ENCODE assay signal across 8 cellular contexts in the genomic region with DNA sequence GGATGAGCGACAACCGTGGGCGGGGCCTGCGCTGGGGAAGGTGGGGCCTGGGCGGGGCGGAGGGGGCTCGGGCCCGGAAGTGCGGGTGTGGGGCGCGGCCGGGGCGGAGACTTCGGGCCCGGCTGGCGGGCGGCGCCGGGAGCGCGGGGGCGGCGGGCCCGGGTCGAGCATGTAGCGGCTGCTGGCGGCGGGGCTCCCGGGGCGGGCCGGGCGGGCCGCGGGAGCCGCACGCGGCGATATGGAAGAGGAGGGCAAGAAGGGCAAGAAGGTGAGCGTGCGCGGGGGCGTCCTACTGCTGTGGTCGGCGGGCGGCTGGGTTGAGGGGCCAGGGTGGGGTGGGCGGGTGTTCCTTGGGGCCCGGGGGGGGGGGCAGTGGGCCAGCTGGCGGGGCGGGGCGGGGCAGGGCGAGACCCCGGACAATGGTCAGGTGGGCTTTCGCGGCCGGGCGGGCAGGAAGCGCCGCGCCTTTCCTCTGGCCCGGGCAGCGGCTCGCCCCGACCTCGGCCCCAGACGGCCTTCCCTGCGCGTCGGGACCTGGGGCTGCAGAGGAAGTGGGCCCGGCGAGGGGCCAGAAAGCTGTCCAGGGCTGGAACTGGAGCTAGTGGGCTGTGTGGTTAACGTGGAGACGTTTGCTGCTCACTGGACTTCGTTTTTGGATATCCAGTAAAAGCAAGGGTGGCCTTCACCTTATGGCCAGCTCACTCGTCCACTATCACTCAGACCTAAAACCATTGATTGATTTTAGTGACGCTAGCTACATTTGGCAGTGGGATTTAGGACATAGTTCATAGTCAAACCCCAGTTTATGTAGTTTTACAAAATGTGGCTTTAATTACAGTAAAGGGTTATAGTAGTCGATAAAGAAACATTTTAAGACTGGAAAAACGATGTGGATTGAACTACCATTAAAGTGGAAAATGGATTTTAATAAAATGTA. TPM values are rescaled to one million over a fixed set of nuclear protein-coding genes. Genes with fewer than 3 reads are reported as not detected.
DNase-seq lines count a peak whose midpoint lies in the region; ATAC-seq, FAIRE-seq and TF ChIP-seq lines count a peak whose summit lies in the region.

Gene CCM2, plus strand, starts transcription at position 106 of the 937 bp plus-strand sequence. Its CDS starts 133 bp downstream, at position 239.

- FAIRE-seq in H54 (lab: Jason Lieb, UNC) = no peak

- peaks cover 30 to 67% of the 10 kb centered on the region in 2 donors for H3K4me1 Mint-ChIP-seq in stimulated activated naive B cell treated with anti-CD40 and anti-IgM and Interleukin-4, amounts not matched to agents 10 μg/mL and 1 μg/mL and 100 μg/mL, for 72 hours

- peak; percentile 48 for TF ChIP-seq POLR2A in H54 (IDR thresholded peaks at IDR 0.05; ENCODE audit: low read depth, low read length)

- no peaks in the 10 kb centered on the region for H3K27me3 Mint-ChIP-seq in stimulated activated naive B cell treated with anti-CD40 and anti-IgM and Interleukin-4, amounts not matched to agents 10 μg/mL and 1 μg/mL and 100 μg/mL, for 72 hours

- peak within 1 kb of the TSS; percentile 96 for H3K27ac Mint-ChIP-seq in stimulated activated naive B cell treated with anti-CD40 and anti-IgM and Interleukin-4, amounts not matched to agents 10 μg/mL and 1 μg/mL and 100 μg/mL, for 72 hours

- peak; percentile 5 to 15 for ATAC-seq in stimulated activated naive B cell treated with anti-CD40 and anti-IgM and Interleukin-4, amounts not matched to agents 10 μg/mL and 1 μg/mL and 100 μg/mL, for 72 hours (replicated peaks)
- ATAC-seq in activated CD4-positive, CD25-positive, alpha-beta regulatory T cell treated with anti-CD3 and anti-CD28 coated beads, Interleukin-2, amount 50 U/mL, for 24 hours = no peak
- ATAC-seq in HG03135 (IDR thresholded peaks at IDR 0.05; ENCODE audit: unreplicated experiment) = no peak

- H3K4me3 Mint-ChIP-seq in stimulated activated naive B cell treated with anti-CD40 and anti-IgM and Interleukin-4, amounts not matched to agents 10 μg/mL and 1 μg/mL and 100 μg/mL, for 72 hours = peak within 1 kb of the TSS; percentile 89 to 91

- H3K36me3 Mint-ChIP-seq in stimulated activated naive B cell treated with anti-CD40 and anti-IgM and Interleukin-4, amounts not matched to agents 10 μg/mL and 1 μg/mL and 100 μg/mL, for 72 hours = peaks cover 18 to 22% of the 10 kb centered on the region in 2 donors

- H3K9me3 Mint-ChIP-seq in stimulated activated naive B cell treated with anti-CD40 and anti-IgM and Interleukin-4, amounts not matched to agents 10 μg/mL and 1 μg/mL and 100 μg/mL, for 72 hours = no peaks in the 10 kb centered on the region

- DNase-seq in EL (peak; percentile 60), H54 (ENCODE audit: insufficient read length, low spot score) (peak; percentile 73), OCI-M1 (lab: John Stamatoyannopoulos, UW) (peak; percentile 43), cerebellum (ENCODE audit: low spot score) (peak; percentile 36), kidney tubule cell (ENCODE audit: low spot score) (peak; percentile 40)
- DNase-seq in stimulated activated naive B cell treated with anti-CD40 and anti-IgM and Interleukin-4, amounts not matched to agents 10 μg/mL and 1 μg/mL and 100 μg/mL, for 72 hours = no peak

RNA-seq across cellular contexts. Expression of gene CCM2, which starts in this region (rescaled TPM):
- total RNA-seq in cerebellum = 18.8 TPM

Comparison
In these comparisons a context has a peak if more than half of its experiments do, and no peak if none do; other contexts are left out.
1. ATAC-seq: peak in stimulated activated naive B cell treated with anti-CD40 and anti-IgM and Interleukin-4, amounts not matched to agents 10 μg/mL and 1 μg/mL and 100 μg/mL, for 72 hours (2 of 2); none in activated CD4-positive, CD25-positive, alpha-beta regulatory T cell treated with anti-CD3 and anti-CD28 coated beads, Interleukin-2, amount 50 U/mL, for 24 hours (0 of 2) and HG03135 (single experiment).